Comparison of ENCODE assay signal across 9 cellular contexts in genomic region chr6:157228421-157229218, GRCh38.
DNase-seq lines count a peak whose midpoint lies in the region; ATAC-seq, FAIRE-seq and TF ChIP-seq lines count a peak whose summit lies in the region.
"Had no signal": no experiment of that assay in that cellular context is flagged by ENCODE, and none has a peak within 500 bp of the region (broad histone marks: within the 10 kb centered on the region; RNA-seq: fewer than 3 reads in every experiment).

No MANE protein-coding gene starts in this region.

- TF ChIP-seq POLR2A in HepG2 (IDR thresholded peaks at IDR 0.05; ENCODE audit: insufficient read depth in 1 of 2, low read depth in 2 of 2, low read length in 2 of 2) (no peak), right lobe of liver (IDR thresholded peaks at IDR 0.05) (no peak)

- H3K4me1 ChIP-seq in HepG2 (ENCODE audit: insufficient read depth, low read length) = no peaks in the 10 kb centered on the region
- H3K4me1 ChIP-seq in right lobe of liver = no peaks in the 10 kb centered on the region
- H3K4me1 ChIP-seq in A673 (ENCODE audit: insufficient read depth, low read length, poor library complexity, severe bottlenecking) = no peaks in the 10 kb centered on the region

- TF ChIP-seq EP300 in HepG2 (IDR thresholded peaks at IDR 0.05; ENCODE audit: low read depth in 2 of 2, low read length in 2 of 2) (no peak), HepG2 (CRISPR knock-in tag; IDR thresholded peaks at IDR 0.05; ENCODE audit: borderline replicate concordance) (no peak)

- no peaks in the 10 kb centered on the region for H4K20me1 ChIP-seq in HepG2 (ENCODE audit: insufficient read depth, low read length)

- no peak for TF ChIP-seq CTCF in HepG2 (CRISPR knock-in tag; IDR thresholded peaks at IDR 0.05)
- no peak for TF ChIP-seq CTCF in right lobe of liver (IDR thresholded peaks at IDR 0.05)
- TF ChIP-seq CTCF in dorsolateral prefrontal cortex (IDR thresholded peaks at IDR 0.05 in 54 of 56, conservative IDR thresholded peaks at IDR 0.05 in 2 of 56; ENCODE audit: low read depth in 1 of 56, partially characterized antibody in 56 of 56) = no peak
- TF ChIP-seq CTCF in A673 (conservative IDR thresholded peaks at IDR 0.05; ENCODE audit: low read depth, low read length) = no peak

- H3K4me2 ChIP-seq in HepG2 (ENCODE audit: low read depth, low read length) = no peak overlapping the region

- no peak overlapping the region for H3K27ac ChIP-seq in HepG2 (ENCODE audit: extremely low read length, insufficient read depth, low read length)
- H3K27ac ChIP-seq in right lobe of liver = no peak overlapping the region
- H3K27ac ChIP-seq in dorsolateral prefrontal cortex = peak overlapping the region in 51 of 59 donors; percentile 2 to 82 (median 54)
- no peak overlapping the region for H3K27ac ChIP-seq in A673 (ENCODE audit: low read depth, low read length, poor library complexity, severe bottlenecking)

- 43% methylated on average over 24 of the region's 25 CpGs for WGBS in HepG2 (ENCODE audit: low lambda C conversion rate)
- WGBS in right lobe of liver (ENCODE audit: insufficient coverage, low coverage, low lambda C conversion rate, missing lambda C conversion rate) = 76% methylated on average over 14 of the region's 25 CpGs

- no peak overlapping the region for H2AFZ ChIP-seq in HepG2 (ENCODE audit: low read length)

- TF ChIP-seq RAD21 in HepG2 (CRISPR knock-in tag; IDR thresholded peaks at IDR 0.05) = no peak

- intact Hi-C loops in HepG2 (cut with micrococcal nuclease; ENCODE audit: unreplicated experiment) (no loop called here), right lobe of liver (cut with DNase I) (no loop called here), dorsolateral prefrontal cortex (cut with DNase I) (no loop called here), A673 (cut with micrococcal nuclease; ENCODE audit: unreplicated experiment) (no loop called here)

- BruUV-seq in HepG2 (replicated peaks; lab: Mats Ljungman, UMichigan) (no TSS peak), A673 (replicated peaks; lab: Mats Ljungman, UMichigan) (no TSS peak)

- H3K9ac ChIP-seq in HepG2 (ENCODE audit: insufficient read depth, low read depth, low read length) = no peak overlapping the region

- POLR2A ChIA-PET in HepG2 (lab: Yijun Ruan, JAX) = no interaction called here
- POLR2A ChIA-PET in A673 (lab: Charles Lee; ENCODE audit: low non-redundant PET) = no interaction called here

- H3K79me2 ChIP-seq in HepG2 (ENCODE audit: insufficient read depth, low read length) = no peaks in the 10 kb centered on the region

- in situ Hi-C loops in HepG2 (cut with HindIII; ENCODE audit: extremely low pct_ligation_motif_present, low pct_unique_long_range_greater_than_20kb) = loop anchor here (5.0 kb wide), 1 partner anchor 44 kb away; no protein-coding TSS in a partner anchor

- no peak for DNase-seq in HepG2 (ENCODE audit: low spot score)
- DNase-seq in right lobe of liver = no peak
- DNase-seq in NCI-H2196 (lab: John Stamatoyannopoulos, UW; ENCODE audit: unreplicated experiment) = peak; percentile 72
- peak in 8 of 10 donors; percentile 44 to 84 (median 74) for DNase-seq in dorsolateral prefrontal cortex
- no peak for DNase-seq in HCEC 1CT
- no peak for DNase-seq in A673 (ENCODE audit: low spot score)

- H3K27me3 ChIP-seq in HepG2 (ENCODE audit: control insufficient read depth in 1 of 2, insufficient read depth in 2 of 2, low read length in 2 of 2) (peaks cover 13 to 75% of the 10 kb centered on the region in 2 experiments), right lobe of liver (no peaks in the 10 kb centered on the region), dorsolateral prefrontal cortex (no peaks in the 10 kb centered on the region), A673 (replicated peaks; ENCODE audit: insufficient read depth, low read depth, low read length, poor library complexity) (no peaks in the 10 kb centered on the region)

- H3K9me3 ChIP-seq in HepG2 (ENCODE audit: low read length) (no peaks in the 10 kb centered on the region), right lobe of liver (no peaks in the 10 kb centered on the region), A673 (ENCODE audit: low read depth, low read length, poor library complexity, severe bottlenecking) (no peaks in the 10 kb centered on the region)

- H3K4me3 ChIP-seq in HepG2 (replicated peaks in 1 of 3; ENCODE audit: insufficient read depth in 1 of 3, low read depth in 2 of 3, low read length in 3 of 3) (no peak overlapping the region), right lobe of liver (no peak overlapping the region), dorsolateral prefrontal cortex (no peak overlapping the region), A673 (ENCODE audit: low read depth, low read length, poor library complexity, severe bottlenecking) (no peak overlapping the region)

- no peak for ATAC-seq in HepG2
- ATAC-seq in right lobe of liver = no peak
- ATAC-seq in GM21526 (IDR thresholded peaks at IDR 0.05; ENCODE audit: low FRiP score, unreplicated experiment) = no peak
- ATAC-seq in GM21786 (IDR thresholded peaks at IDR 0.05; ENCODE audit: unreplicated experiment) = no peak

- H3K36me3 ChIP-seq in HepG2 (replicated peaks in 1 of 2; ENCODE audit: control insufficient read depth in 1 of 2, insufficient read depth in 2 of 2, low read length in 2 of 2) (no peaks in the 10 kb centered on the region), right lobe of liver (no peaks in the 10 kb centered on the region), A673 (ENCODE audit: insufficient read depth, low read length, poor library complexity, severe bottlenecking) (no peaks in the 10 kb centered on the region)

- CTCF ChIA-PET in HepG2 (lab: Yijun Ruan, JAX; ENCODE audit: low intra/inter-chr PET ratio, low total read pairs) (no interaction called here), A673 (lab: Charles Lee) (no interaction called here)

- peak; percentile 37 for FAIRE-seq in HepG2 (lab: Jason Lieb, UNC)
- FAIRE-seq: H1 had no signal

TF ChIP-seq in HepG2, 621 proteins besides CTCF, POLR2A, EP300 and RAD21:
- TF ChIP-seq ZNF367 (CRISPR knock-in tag; IDR thresholded peaks at IDR 0.05; ENCODE audit: borderline replicate concordance) (no peak), ZNF30 (CRISPR knock-in tag; IDR thresholded peaks at IDR 0.05) (0 out of 2 replicates have a peak, but pooled peaks have one; percentile 27), E2F5 (CRISPR knock-in tag; conservative IDR thresholded peaks at IDR 0.05) (no peak), E2F1 (CRISPR knock-in tag; IDR thresholded peaks at IDR 0.05) (no peak), SNAPC5 (CRISPR knock-in tag; IDR thresholded peaks at IDR 0.05; ENCODE audit: borderline replicate concordance) (no peak), RFX3 (CRISPR knock-in tag; IDR thresholded peaks at IDR 0.05) (0 out of 2 replicates have a peak, but pooled peaks have one; percentile 41), KLF9 (CRISPR knock-in tag; IDR thresholded peaks at IDR 0.05; ENCODE audit: low read depth) (no peak), ZNF292 (CRISPR knock-in tag; IDR thresholded peaks at IDR 0.05; ENCODE audit: borderline replicate concordance, low read depth) (no peak), RFX1 (IDR thresholded peaks at IDR 0.05) (0 out of 2 replicates have a peak, but pooled peaks have one; percentile 14), ZNF572 (CRISPR knock-in tag; IDR thresholded peaks at IDR 0.05) (no peak), NR1H2 (CRISPR knock-in tag; IDR thresholded peaks at IDR 0.05; ENCODE audit: borderline replicate concordance, low read depth) (no peak)
TF ChIP-seq in HepG2: peak in this region for 3.

Comparison
In these comparisons a context has a peak if more than half of its experiments do, and no peak if none do; other contexts are left out.
1. DNase-seq: peak in NCI-H2196 (single experiment) and dorsolateral prefrontal cortex (8 of 10); none in HepG2 (single experiment), right lobe of liver (0 of 3), HCEC 1CT (single experiment) and A673 (single experiment).
2. H3K27ac ChIP-seq: peak in dorsolateral prefrontal cortex (51 of 59); none in HepG2 (single experiment), right lobe of liver (0 of 3) and A673 (single experiment).